Comparison of ENCODE assay signal across 10 cellular contexts in the genomic region with DNA sequence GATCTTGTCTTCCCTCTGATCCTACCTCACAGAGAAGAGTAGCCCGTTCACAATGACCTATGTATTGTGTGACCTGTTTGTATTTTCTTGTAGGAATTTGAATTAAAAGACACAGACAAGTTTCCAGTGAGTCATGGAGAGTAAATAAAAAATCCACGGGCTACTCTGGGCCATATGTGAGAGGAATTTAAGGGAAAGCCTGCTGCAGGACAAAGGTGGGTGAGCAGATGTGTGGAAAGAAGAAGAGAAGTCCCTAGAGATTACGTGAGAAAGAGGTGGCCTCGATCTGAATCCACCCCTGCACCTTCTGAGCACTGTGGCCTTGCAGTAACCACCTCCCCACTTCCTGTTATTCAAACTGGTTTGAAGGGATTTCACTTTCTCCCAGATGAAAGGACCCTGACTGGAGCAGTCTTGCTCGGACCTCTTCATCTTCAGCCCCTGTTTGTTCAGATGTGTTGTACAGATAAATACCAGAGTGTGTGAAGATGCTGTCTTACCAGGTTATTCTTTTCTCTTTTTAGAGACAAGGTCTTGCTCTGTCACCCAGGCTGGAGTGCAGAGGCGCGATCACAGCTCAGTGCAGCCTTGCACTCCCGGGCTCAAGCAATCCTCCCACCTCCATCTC.
DNase-seq lines count a peak whose midpoint lies in the region; ATAC-seq, FAIRE-seq and TF ChIP-seq lines count a peak whose summit lies in the region.
"Had no signal": no experiment of that assay in that cellular context is flagged by ENCODE, and none has a peak within 500 bp of the region (broad histone marks: within the 10 kb centered on the region; RNA-seq: fewer than 3 reads in every experiment).

No MANE protein-coding gene starts in this region.

- H3K79me2 ChIP-seq in K562 (ENCODE audit: control insufficient read depth, insufficient read depth, low read length) (no peaks in the 10 kb centered on the region), mammary epithelial cell (ENCODE audit: insufficient read depth, low read length) (no peaks in the 10 kb centered on the region)

- H3K36me3 ChIP-seq in K562 (ENCODE audit: control insufficient read depth, insufficient read depth, low read length) = no peaks in the 10 kb centered on the region
- H3K36me3 ChIP-seq in BE2C = no peaks in the 10 kb centered on the region; the same call in 1 of the 2 replicates
- H3K36me3 ChIP-seq in mammary epithelial cell (ENCODE audit: insufficient read depth, low read length) = no peaks in the 10 kb centered on the region

- no peak for TF ChIP-seq RAD21 in K562 (CRISPR knock-in tag; conservative IDR thresholded peaks at IDR 0.05 in 1 of 2, IDR thresholded peaks at IDR 0.05 in 1 of 2)

- no peaks in the 10 kb centered on the region for H3K27me3 ChIP-seq in K562 (ENCODE audit: control insufficient read depth in 2 of 2, insufficient read depth in 2 of 2, low read length in 2 of 2)
- no peaks in the 10 kb centered on the region for H3K27me3 ChIP-seq in BE2C
- H3K27me3 ChIP-seq in mammary epithelial cell (ENCODE audit: insufficient read depth, low read length) = no peaks in the 10 kb centered on the region

- CTCF ChIA-PET in K562 (lab: Yijun Ruan, JAX; ENCODE audit: low intra/inter-chr PET ratio) = no interaction called here
- CTCF ChIA-PET in mammary epithelial cell (lab: Charles Lee; ENCODE audit: low non-redundant PET) = no interaction called here

- FAIRE-seq in GM12891 (lab: Jason Lieb, UNC) = peak; percentile 74
- FAIRE-seq in K562 (lab: Jason Lieb, UNC) = no peak
- FAIRE-seq in HTR-8/SVneo (lab: Jason Lieb, UNC) = no peak

- no peaks in the 10 kb centered on the region for H4K20me1 ChIP-seq in K562 (replicated peaks; ENCODE audit: control insufficient read depth, insufficient read depth, low read length)
- no peaks in the 10 kb centered on the region for H4K20me1 ChIP-seq in mammary epithelial cell (ENCODE audit: insufficient read depth, low read length)

- ATAC-seq in HG03457 (IDR thresholded peaks at IDR 0.05; ENCODE audit: unreplicated experiment) (peak; percentile 71), K562 (peak; percentile 50)

- H3K4me2 ChIP-seq in K562 (ENCODE audit: insufficient read depth, low read length) (no peak overlapping the region), mammary epithelial cell (ENCODE audit: insufficient read depth, low read depth, low read length) (no peak overlapping the region)
- H3K4me2 ChIP-seq: smooth muscle cell had no signal

- H3K9me3 ChIP-seq in K562 (replicated peaks; ENCODE audit: control insufficient read depth, insufficient read depth, low read depth, low read length) = no peaks in the 10 kb centered on the region
- no peaks in the 10 kb centered on the region for H3K9me3 ChIP-seq in BE2C
- no peaks in the 10 kb centered on the region for H3K9me3 ChIP-seq in mammary epithelial cell (replicated peaks; ENCODE audit: insufficient read depth, low read length)

- H3K4me3 ChIP-seq in K562 (no peak overlapping the region), BE2C (ENCODE audit: low read depth, low read length) (no peak overlapping the region), mammary epithelial cell (replicated peaks in 1 of 3; ENCODE audit: insufficient read depth in 1 of 3, low read depth in 2 of 3, low read length in 3 of 3) (no peak overlapping the region)
- H3K4me3 ChIP-seq: smooth muscle cell had no signal

- 4% methylated on average over 7 of the region's 8 CpGs for WGBS in K562 (ENCODE audit: insufficient coverage, low coverage, missing lambda C conversion rate)
- 86% methylated on average over 8 of the region's 8 CpGs for WGBS in mammary epithelial cell (ENCODE audit: low coverage, missing lambda C conversion rate)

- H3K4me1 ChIP-seq in K562 (replicated peaks in 1 of 2; ENCODE audit: control insufficient read depth in 2 of 2, insufficient read depth in 2 of 2, low read length in 2 of 2) (no peaks in the 10 kb centered on the region; a peak in 1 of 5 replicates), BE2C (no peaks in the 10 kb centered on the region), mammary epithelial cell (ENCODE audit: insufficient read depth, low read length) (no peaks in the 10 kb centered on the region)

- no peak for TF ChIP-seq EP300 in K562 (IDR thresholded peaks at IDR 0.05; ENCODE audit: low read length)

- dilution Hi-C loops in mammary epithelial cell (cut with HindIII; ENCODE audit: low sequenced_read_pairs) = loop anchor here (5.0 kb wide), 1 partner anchor 71 kb away; no protein-coding TSS in a partner anchor

- H3K27ac ChIP-seq in K562 (ENCODE audit: extremely low read depth, low read depth, low read length) = no peak overlapping the region
- no peak overlapping the region for H3K27ac ChIP-seq in mammary epithelial cell (ENCODE audit: insufficient read depth, low read depth, low read length)

- H3K9me1 ChIP-seq in K562 (ENCODE audit: control insufficient read depth, insufficient read depth, low read length) = no peaks in the 10 kb centered on the region

- DNase-seq in GM12891 (ENCODE audit: insufficient read length, low spot score) (peak; percentile 28), GM20000 (ENCODE audit: low spot score) (peak; percentile 70), K562 (ENCODE audit: extremely low read depth in 1 of 4, low spot score in 3 of 4) (no peak), anterior cingulate cortex (lab: John Stamatoyannopoulos, UW) (no peak), HTR-8/SVneo (ENCODE audit: insufficient read length, low spot score) (no peak), BE2C (no peak), mammary epithelial cell (no peak)
- DNase-seq: activated B cell treated with CpG ODN at 0.5 μM for 24 hours had no signal

- BruUV-seq in K562 (replicated peaks; lab: Mats Ljungman, UMichigan) = no TSS peak
- BruUV-seq in mammary epithelial cell (replicated peaks; lab: Mats Ljungman, UMichigan) = no TSS peak

- POLR2A ChIA-PET in K562 (lab: Yijun Ruan, JAX) = no interaction called here

- TF ChIP-seq CTCF in GM20000 (IDR thresholded peaks at IDR 0.05; ENCODE audit: extremely low read depth, missing control alignments) (no peak), K562 (IDR thresholded peaks at IDR 0.05 in 2 of 3, conservative IDR thresholded peaks at IDR 0.05 in 1 of 3; ENCODE audit: insufficient read depth in 2 of 3, low read depth in 1 of 3, low read length in 3 of 3) (no peak), BE2C (IDR thresholded peaks at IDR 0.05; ENCODE audit: low read depth, low read length) (no peak), mammary epithelial cell (conservative IDR thresholded peaks at IDR 0.05 in 1 of 2, IDR thresholded peaks at IDR 0.05 in 1 of 2; ENCODE audit: extremely low read depth in 1 of 2, insufficient read depth in 1 of 2, low read depth in 1 of 2, low read length in 2 of 2) (no peak)

- TF ChIP-seq POLR2A in GM12891 (IDR thresholded peaks at IDR 0.05; ENCODE audit: low read depth, low read length) = no peak
- TF ChIP-seq POLR2A in K562 (conservative IDR thresholded peaks at IDR 0.05) = no peak

- in situ Hi-C loops in K562 (cut with MboI) = no loop called here
- in situ Hi-C loops in mammary epithelial cell (cut with MboI; ENCODE audit: low sequenced_read_pairs in 2 of 2) = no loop called here

- no peak overlapping the region for H2AFZ ChIP-seq in K562 (ENCODE audit: low read depth, low read length)
- no peak overlapping the region for H2AFZ ChIP-seq in mammary epithelial cell (ENCODE audit: low read depth, low read length)

- intact Hi-C loops in K562 (cut with micrococcal nuclease) = no loop called here
- intact Hi-C loops in mammary epithelial cell (cut with micrococcal nuclease) = loop anchor here (10.0 kb wide), 1 partner anchor 73 kb away; no protein-coding TSS in a partner anchor

- no peak overlapping the region for H3K9ac ChIP-seq in K562 (ENCODE audit: insufficient read depth in 1 of 2, low read depth in 2 of 2, low read length in 2 of 2)
- no peak overlapping the region for H3K9ac ChIP-seq in mammary epithelial cell (ENCODE audit: insufficient read depth, low read length)

TF ChIP-seq in GM12891, 5 proteins besides CTCF, POLR2A, EP300 and RAD21:
- TF ChIP-seq TAF1 (IDR thresholded peaks at IDR 0.05; ENCODE audit: low read depth, low read length) = no peak
- TF ChIP-seq SPI1 (IDR thresholded peaks at IDR 0.05; ENCODE audit: low read depth, low read length) = peak; percentile 90
- no peak for TF ChIP-seq POLR2AphosphoS5 (IDR thresholded peaks at IDR 0.05; ENCODE audit: low read depth, low read length)
TF ChIP-seq in GM12891: peak in this region for 1.

TF ChIP-seq in K562, 482 proteins besides CTCF, POLR2A, EP300 and RAD21:
- TF ChIP-seq SPI1 (IDR thresholded peaks at IDR 0.05; ENCODE audit: borderline replicate concordance, low read depth, low read length) = peak; percentile 49; the same call in 1 of the 2 replicates
- no peak for TF ChIP-seq NRF1 (conservative IDR thresholded peaks at IDR 0.05 in 1 of 2, IDR thresholded peaks at IDR 0.05 in 1 of 2)
TF ChIP-seq in K562: peak in this region for 1.

Comparison
In these comparisons a context has a peak if more than half of its experiments do, and no peak if none do; other contexts are left out.
1. DNase-seq: peak in GM12891 (single experiment) and GM20000 (single experiment); none in K562 (0 of 4), anterior cingulate cortex (0 of 58), HTR-8/SVneo (single experiment), BE2C (single experiment) and mammary epithelial cell (single experiment).